8 cellular contexts compared by ENCODE assay signal in genomic region chr1:226662704-226663326, GRCh38.
DNase-seq lines count a peak whose midpoint lies in the region; ATAC-seq and TF ChIP-seq lines count a peak whose summit lies in the region.

No MANE protein-coding gene starts in this region.

- intact Hi-C loops in thyroid gland (cut with DNase I): no loop called here

- H2AFZ ChIP-seq in OCI-LY1 (ENCODE audit: low read length): no peak overlapping the region

- peaks cover 90% of the 10 kb centered on the region for H3K4me1 Mint-ChIP-seq in activated T-cell treated with anti-CD3 and anti-CD28 coated beads, Interleukin-2, amount 50 U/mL, for 24 hours (ENCODE audit: low read depth)
- H3K4me1 Mint-ChIP-seq in osteocyte (ENCODE audit: unreplicated experiment): peaks cover 60% of the 10 kb centered on the region

- H3K27ac Mint-ChIP-seq in activated T-cell treated with anti-CD3 and anti-CD28 coated beads, Interleukin-2, amount 50 U/mL, for 24 hours: peak overlapping the region; percentile 95
- peak overlapping the region; percentile 95 for H3K27ac Mint-ChIP-seq in osteocyte (ENCODE audit: unreplicated experiment)

- H3F3A ChIP-seq in OCI-LY1 (ENCODE audit: insufficient read depth, low read length): 0 out of 2 replicates have a peak, but pooled peaks cover 3% of the 10 kb centered on the region

- H4K20me1 ChIP-seq in OCI-LY1 (ENCODE audit: insufficient read depth, low read length): no peaks in the 10 kb centered on the region

- peak; percentile 84 for DNase-seq in activated T-cell treated with anti-CD3 and anti-CD28 coated beads, Interleukin-2, amount 50 U/mL, for 24 hours
- DNase-seq in fibroblast of gingiva (ENCODE audit: low read depth) (peak; percentile 96), osteocyte (ENCODE audit: extremely low spot score, unreplicated experiment) (peak; percentile 91), thyroid gland (peak; percentile 40 to 43), NCI-H510A (lab: John Stamatoyannopoulos, UW) (no peak)

- H3K9me3 ChIP-seq in OCI-LY1 (ENCODE audit: low read length) (no peaks in the 10 kb centered on the region), thyroid gland (no peaks in the 10 kb centered on the region)

- no peaks in the 10 kb centered on the region for H3K27me3 Mint-ChIP-seq in activated T-cell treated with anti-CD3 and anti-CD28 coated beads, Interleukin-2, amount 50 U/mL, for 24 hours
- no peaks in the 10 kb centered on the region for H3K27me3 Mint-ChIP-seq in osteocyte (ENCODE audit: unreplicated experiment)

- peak overlapping the region; percentile 39; the same call in 1 of the 2 replicates for H3K9ac ChIP-seq in OCI-LY1 (ENCODE audit: low read length)

- peak overlapping the region; percentile 50 for H3K4me2 ChIP-seq in OCI-LY1 (ENCODE audit: low read length)

- H3K4me1 ChIP-seq in OCI-LY1 (ENCODE audit: insufficient read depth, low read length, severe bottlenecking) (no peaks in the 10 kb centered on the region), thyroid gland (peaks cover 27 to 70% of the 10 kb centered on the region in 2 donors)

- H3K27ac ChIP-seq in OCI-LY1 (ENCODE audit: low read depth, low read length, poor library complexity, severe bottlenecking) (no peak overlapping the region), thyroid gland (peak overlapping the region; percentile 66 to 92 (median 67))

- H3K9me2 ChIP-seq in OCI-LY1 (ENCODE audit: low read depth, low read length): no peaks in the 10 kb centered on the region

- H3K36me3 ChIP-seq in OCI-LY1 (ENCODE audit: insufficient read depth, low read length) (peaks cover 12% of the 10 kb centered on the region), thyroid gland (no peaks in the 10 kb centered on the region)

- H3K79me2 ChIP-seq in OCI-LY1 (ENCODE audit: insufficient read depth, low read length): no peaks in the 10 kb centered on the region

- ATAC-seq in GM18508 (IDR thresholded peaks at IDR 0.05; ENCODE audit: insufficient read depth, unreplicated experiment): peak; percentile 91
- ATAC-seq in HG02885 (IDR thresholded peaks at IDR 0.05; ENCODE audit: poor library complexity, unreplicated experiment): peak; percentile 95

- TF ChIP-seq POLR2A in thyroid gland (IDR thresholded peaks at IDR 0.05): no peak

- H3K27me3 ChIP-seq in OCI-LY1 (ENCODE audit: insufficient read depth, low read length) (no peaks in the 10 kb centered on the region), thyroid gland (no peaks in the 10 kb centered on the region)

- WGBS in thyroid gland, 2 donors: 49 to 63% methylated on average over 13 of the region's 13 CpGs

- H3K9me3 Mint-ChIP-seq in activated T-cell treated with anti-CD3 and anti-CD28 coated beads, Interleukin-2, amount 50 U/mL, for 24 hours: no peaks in the 10 kb centered on the region
- H3K9me3 Mint-ChIP-seq in osteocyte (ENCODE audit: unreplicated experiment): no peaks in the 10 kb centered on the region

- TF ChIP-seq CTCF in OCI-LY1 (IDR thresholded peaks at IDR 0.05; ENCODE audit: low read length) (no peak), osteocyte (IDR thresholded peaks at IDR 0.05) (no peak), thyroid gland (IDR thresholded peaks at IDR 0.05) (no peak)

- H3K4me3 ChIP-seq in OCI-LY1 (ENCODE audit: low read depth, low read length, poor library complexity, severe bottlenecking): peak overlapping the region; percentile 19
- H3K4me3 ChIP-seq in thyroid gland (replicated peaks in 1 of 3): no peak overlapping the region

- H3K36me3 Mint-ChIP-seq in activated T-cell treated with anti-CD3 and anti-CD28 coated beads, Interleukin-2, amount 50 U/mL, for 24 hours (ENCODE audit: low read depth): peaks cover 35% of the 10 kb centered on the region
- H3K36me3 Mint-ChIP-seq in osteocyte (ENCODE audit: unreplicated experiment): no peaks in the 10 kb centered on the region

- H3K4me3 Mint-ChIP-seq in activated T-cell treated with anti-CD3 and anti-CD28 coated beads, Interleukin-2, amount 50 U/mL, for 24 hours: peak overlapping the region; percentile 56
- H3K4me3 Mint-ChIP-seq in osteocyte (ENCODE audit: unreplicated experiment): peak overlapping the region; percentile 47
